In genomic region chr12:12403264-12404248, GRCh38 we compare ENCODE assay signal across 13 cellular contexts. TPM values are rescaled to one million over a fixed set of nuclear protein-coding genes. Genes with fewer than 3 reads are reported as not detected.
DNase-seq lines count a peak whose midpoint lies in the region; ATAC-seq and TF ChIP-seq lines count a peak whose summit lies in the region.
"Had no signal": no experiment of that assay in that cellular context is flagged by ENCODE, and none has a peak within 500 bp of the region (broad histone marks: within the 10 kb centered on the region; RNA-seq: fewer than 3 reads in every experiment).

No MANE protein-coding gene starts in this region.

- H3K4me3 Mint-ChIP-seq in activated CD4-positive, alpha-beta T cell treated with anti-CD3 and anti-CD28 coated beads, Interleukin-2, amount 10 ng/mL, durations not matched to agents 7 days and 5 days = no peak overlapping the region
- H3K4me3 Mint-ChIP-seq in T-helper 2 cell treated with Interferon-gamma antibody and Interleukin-4, amounts not matched to agents 5 μg/mL and 100 μg/mL, for 36 hours = peak overlapping the region; percentile 41

- H3K36me3 ChIP-seq in tibial artery = no peaks in the 10 kb centered on the region

- H3K36me3 Mint-ChIP-seq in activated CD4-positive, alpha-beta T cell treated with anti-CD3 and anti-CD28 coated beads, Interleukin-2, amount 10 ng/mL, durations not matched to agents 7 days and 5 days (ENCODE audit: low read depth) = peaks cover 32% of the 10 kb centered on the region
- H3K36me3 Mint-ChIP-seq in T-helper 2 cell treated with Interferon-gamma antibody and Interleukin-4, amounts not matched to agents 5 μg/mL and 100 μg/mL, for 36 hours (ENCODE audit: low read depth) = peaks cover 28% of the 10 kb centered on the region

- intact Hi-C loops in sciatic nerve (cut with DNase I) (no loop called here), tibial artery (cut with DNase I; ENCODE audit: low total_unique reads) (no loop called here)

- H3K27ac ChIP-seq in tibial artery = no peak overlapping the region

- H3K4me3 ChIP-seq in fibroblast of villous mesenchyme (ENCODE audit: low read depth, low read length) (no peak overlapping the region), tibial artery (no peak overlapping the region)
- H3K4me3 ChIP-seq: heart right ventricle had no signal

- no peaks in the 10 kb centered on the region for H3K27me3 ChIP-seq in tibial artery
- H3K27me3 ChIP-seq: heart right ventricle had no signal

- H3K4me1 Mint-ChIP-seq in activated CD4-positive, alpha-beta T cell treated with anti-CD3 and anti-CD28 coated beads, Interleukin-2, amount 10 ng/mL, durations not matched to agents 7 days and 5 days = peaks cover 30% of the 10 kb centered on the region
- peaks cover 47% of the 10 kb centered on the region for H3K4me1 Mint-ChIP-seq in T-helper 2 cell treated with Interferon-gamma antibody and Interleukin-4, amounts not matched to agents 5 μg/mL and 100 μg/mL, for 36 hours (ENCODE audit: low read depth)

- peak overlapping the region; percentile 2 for H3K27ac Mint-ChIP-seq in activated CD4-positive, alpha-beta T cell treated with anti-CD3 and anti-CD28 coated beads, Interleukin-2, amount 10 ng/mL, durations not matched to agents 7 days and 5 days
- peak overlapping the region; percentile 78 for H3K27ac Mint-ChIP-seq in T-helper 2 cell treated with Interferon-gamma antibody and Interleukin-4, amounts not matched to agents 5 μg/mL and 100 μg/mL, for 36 hours

- H3K27me3 Mint-ChIP-seq in activated CD4-positive, alpha-beta T cell treated with anti-CD3 and anti-CD28 coated beads, Interleukin-2, amount 10 ng/mL, durations not matched to agents 7 days and 5 days = no peaks in the 10 kb centered on the region
- H3K27me3 Mint-ChIP-seq in T-helper 2 cell treated with Interferon-gamma antibody and Interleukin-4, amounts not matched to agents 5 μg/mL and 100 μg/mL, for 36 hours (ENCODE audit: low read depth) = no peaks in the 10 kb centered on the region

- no peaks in the 10 kb centered on the region for H3K9me3 ChIP-seq in tibial artery
- H3K9me3 ChIP-seq: heart right ventricle, SK-N-SH had no signal

- POLR2A ChIA-PET in activated CD4-positive, alpha-beta T cell treated with anti-CD3 and anti-CD28 coated beads, Interleukin-2, amount 10 ng/mL, durations not matched to agents 7 days and 5 days (lab: Charles Lee) = no interaction called here

- peak; percentile 11 for ATAC-seq in sciatic nerve

- TF ChIP-seq CTCF in fibroblast of villous mesenchyme (IDR thresholded peaks at IDR 0.05; ENCODE audit: insufficient read depth, low read depth, low read length) (no peak), tibial artery (IDR thresholded peaks at IDR 0.05) (no peak)

- no peak for DNase-seq in activated CD4-positive, alpha-beta T cell treated with anti-CD3 and anti-CD28 coated beads, Interleukin-2, amount 10 ng/mL, durations not matched to agents 7 days and 5 days
- no peak for DNase-seq in activated CD4-positive, alpha-beta T cell treated with anti-CD3 and anti-CD28 coated beads for 4 hours
- no peak for DNase-seq in T-helper 2 cell treated with Interferon-gamma antibody and Interleukin-4, amounts not matched to agents 5 μg/mL and 100 μg/mL, for 36 hours (ENCODE audit: low spot score)
- peak; percentile 45 for DNase-seq in fibroblast of villous mesenchyme (ENCODE audit: low read depth)
- no peak for DNase-seq in sciatic nerve (ENCODE audit: low spot score)
- DNase-seq in EL = no peak
- DNase-seq in tibial artery = no peak
- no peak for DNase-seq in NCI-H524 (lab: John Stamatoyannopoulos, UW)
- DNase-seq: caudate nucleus; heart right ventricle; NCI-H2171; SK-N-SH; stimulated activated CD4-positive, alpha-beta T cell treated with anti-CD3 and anti-CD28 coated beads, Interleukin-4, amount 100 ng/mL, for 1 hour had no signal

- CTCF ChIA-PET in activated CD4-positive, alpha-beta T cell treated with anti-CD3 and anti-CD28 coated beads, Interleukin-2, amount 10 ng/mL, durations not matched to agents 7 days and 5 days (lab: Charles Lee) = interaction anchor here (0.6 to 2.6 kb wide), 7 partner anchors 9 to 31 kb away, joined by 3 to 16 read pairs (median 5); no protein-coding TSS in a partner anchor

- peaks cover 8% of the 10 kb centered on the region for H3K9me3 Mint-ChIP-seq in activated CD4-positive, alpha-beta T cell treated with anti-CD3 and anti-CD28 coated beads, Interleukin-2, amount 10 ng/mL, durations not matched to agents 7 days and 5 days
- peaks cover 8% of the 10 kb centered on the region for H3K9me3 Mint-ChIP-seq in T-helper 2 cell treated with Interferon-gamma antibody and Interleukin-4, amounts not matched to agents 5 μg/mL and 100 μg/mL, for 36 hours

- peaks cover 0 to 35% (median 17%) of the 10 kb centered on the region in 4 donors for H3K4me1 ChIP-seq in tibial artery

RNA-seq across cellular contexts. Expression of gene BORCS5, which starts 46.7 kb away (rescaled TPM):
- total RNA-seq in activated CD4-positive, alpha-beta T cell treated with anti-CD3 and anti-CD28 coated beads, Interleukin-2, amount 10 ng/mL, durations not matched to agents 7 days and 5 days = 10 to 100 TPM; 25.7 to 28.4 TPM
- total RNA-seq in fibroblast of villous mesenchyme (6.9 and 10.6 TPM in 2 replicates), sciatic nerve (35.8 TPM)

RNA-seq across cellular contexts. Expression of gene MANSC1, which starts 53.5 kb away (rescaled TPM):
- under 1 TPM; 0.25 to 0.27 TPM for total RNA-seq in activated CD4-positive, alpha-beta T cell treated with anti-CD3 and anti-CD28 coated beads, Interleukin-2, amount 10 ng/mL, durations not matched to agents 7 days and 5 days
- total RNA-seq in fibroblast of villous mesenchyme (2.3 and 4.7 TPM in 2 replicates), sciatic nerve (19.8 TPM)
